In genomic region chr6:91137286-91137685, GRCh38 we compare ENCODE assay signal across 29 cellular contexts.
"Had no signal": no experiment of that assay in that cellular context is flagged by ENCODE, and none has a peak within 500 bp of the region (broad histone marks: within the 10 kb centered on the region; RNA-seq: fewer than 3 reads in every experiment).

No MANE protein-coding gene starts in this region.

- H3K36me3 ChIP-seq: ascending aorta, cardiac muscle cell, WERI-Rb-1 had no signal

- H3K27me3 ChIP-seq: ascending aorta, cardiac muscle cell had no signal

- H3K4me3 ChIP-seq: ascending aorta, cardiac muscle cell had no signal

- H3K27ac ChIP-seq: ascending aorta, cardiac muscle cell, WERI-Rb-1 had no signal

- DNase-seq: activated CD4-positive, alpha-beta memory T cell treated with anti-CD3 and anti-CD28 coated beads, Interleukin-2, amount 10 ng/mL, durations not matched to agents 7 days and 5 days; activated CD4-positive, alpha-beta T cell treated with anti-CD3 and anti-CD28 coated beads for 1 hour; activated CD4-positive, alpha-beta T cell treated with anti-CD3 and anti-CD28 coated beads for 36 hours; activated CD4-positive, alpha-beta T cell treated with anti-CD3 and anti-CD28 coated beads for 48 hours; activated CD4-positive, alpha-beta T cell treated with anti-CD3 and anti-CD28 coated beads, Interleukin-2, amount 10 ng/mL, durations not matched to agents 7 days and 5 days; activated CD4-positive, alpha-beta T cell treated with anti-CD3 and anti-CD28 coated beads, Interleukin-2, amount 50 U/mL, for 48 hours; activated CD4-positive, CD25-positive, alpha-beta regulatory T cell; activated CD8-positive, alpha-beta memory T cell treated with anti-CD3 and anti-CD28 coated beads for 24 hours; activated CD8-positive, alpha-beta memory T cell treated with anti-CD3 and anti-CD28 coated beads, Interleukin-2, amount 10 ng/mL, durations not matched to agents 7 days and 5 days; activated CD8-positive, alpha-beta memory T cell treated with anti-CD3 and anti-CD28 coated beads, Interleukin-2, amount 50 U/mL, for 48 hours; activated CD8-positive, alpha-beta T cell treated with anti-CD3 and anti-CD28 coated beads, Interleukin-2, amount 10 ng/mL, durations not matched to agents 7 days and 5 days; activated effector memory CD4-positive, alpha-beta T cell treated with Interleukin-2 at 50 U/mL for 16 hours; activated gamma-delta T cell; activated naive CD4-positive, alpha-beta T cell treated with anti-CD3 and anti-CD28 coated beads, Interleukin-2, amount 10 ng/mL, durations not matched to agents 7 days and 5 days; activated naive CD4-positive, alpha-beta T cell treated with Interleukin-2 at 50 U/mL for 16 hours; activated naive CD8-positive, alpha-beta T cell treated with anti-CD3 and anti-CD28 coated beads, Interleukin-2, amount 10 ng/mL, durations not matched to agents 7 days and 5 days; activated naive CD8-positive, alpha-beta T cell treated with anti-CD3 and anti-CD28 coated beads, Interleukin-2, amount 50 U/mL, for 24 hours; activated T-cell treated with anti-CD3 and anti-CD28 coated beads, Interleukin-2, amount 50 U/mL, for 24 hours; activated T-cell treated with anti-CD3 and anti-CD28 coated beads, Interleukin-2, amount 50 U/mL, for 48 hours; amygdala; anterior cingulate cortex; T-helper 1 cell; T-helper 2 cell; T-helper 9 cell; WERI-Rb-1 had no signal

- ATAC-seq: activated CD4-positive, alpha-beta T cell treated with anti-CD3 and anti-CD28 coated beads for 36 hours; activated CD4-positive, CD25-positive, alpha-beta regulatory T cell treated with anti-CD3 and anti-CD28 coated beads, Interleukin-2, amount 50 U/mL, for 24 hours; activated CD8-positive, alpha-beta memory T cell treated with anti-CD3 and anti-CD28 coated beads, Interleukin-2, amount 10 ng/mL, durations not matched to agents 7 days and 5 days; activated CD8-positive, alpha-beta T cell treated with anti-CD3 and anti-CD28 coated beads, Interleukin-2, amount 10 ng/mL, durations not matched to agents 7 days and 5 days; activated naive CD8-positive, alpha-beta T cell treated with anti-CD3 and anti-CD28 coated beads, Interleukin-2, amount 50 U/mL, for 24 hours; WTC11 had no signal

- H3K9me3 ChIP-seq: ascending aorta had no signal
